8 cellular contexts compared by ENCODE assay signal in the genomic region with DNA sequence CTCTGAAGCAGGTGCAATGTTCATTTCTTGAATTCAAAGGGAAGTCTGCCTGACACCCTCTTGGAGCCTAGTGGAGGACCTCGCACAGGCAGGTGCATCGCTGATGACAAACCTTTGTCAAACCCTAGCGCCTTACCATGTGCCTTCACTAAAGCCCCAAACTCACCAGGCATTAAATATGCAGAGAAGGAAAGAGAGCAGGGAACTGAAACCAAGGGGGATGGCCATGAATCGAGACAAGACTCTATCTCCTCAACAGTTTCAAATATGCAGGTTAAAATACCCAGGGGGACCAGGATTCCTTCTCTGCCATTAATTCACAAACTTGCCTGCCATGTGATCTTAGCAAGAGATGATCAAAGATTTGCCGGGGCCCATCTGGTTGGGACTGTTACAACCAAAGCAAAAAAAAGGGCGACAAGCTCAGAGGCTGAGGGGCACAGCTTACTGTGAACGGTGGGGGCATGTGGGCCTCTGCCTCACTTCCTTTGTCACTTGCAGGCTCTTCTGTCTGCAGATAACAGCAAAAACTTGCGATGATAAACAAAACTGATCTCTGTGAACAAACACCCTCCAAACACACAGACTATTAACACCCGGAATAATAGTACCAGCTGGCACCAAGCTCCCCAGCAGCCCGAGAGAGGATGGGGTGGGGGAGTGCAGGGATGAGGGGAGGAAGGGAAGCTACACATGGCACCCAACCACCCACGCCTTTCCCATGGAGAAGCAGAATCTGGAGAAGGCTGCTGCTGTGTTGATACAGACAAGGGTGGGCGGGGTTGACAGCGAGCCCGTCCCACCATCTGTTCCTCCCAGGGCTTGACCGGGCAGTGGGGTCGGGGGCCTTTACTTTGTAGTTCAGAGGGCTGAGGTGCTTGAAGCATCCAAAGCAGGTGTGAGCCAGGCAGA. TPM values are rescaled to one million over a fixed set of nuclear protein-coding genes. Genes with fewer than 3 reads are reported as not detected.
DNase-seq lines count a peak whose midpoint lies in the region; ATAC-seq and TF ChIP-seq lines count a peak whose summit lies in the region.

No MANE protein-coding gene starts in this region.

- WGBS in sigmoid colon, 2 donors = 28 to 33% methylated on average over 16 of the region's 16 CpGs

- H3K4me1 ChIP-seq in uterus (peaks cover 0 to 4% of the 10 kb centered on the region in 2 donors), sigmoid colon (peaks cover 0 to 15% (median 13%) of the 10 kb centered on the region in 4 donors)

- peak; percentile 67 for ATAC-seq in HG02870 (IDR thresholded peaks at IDR 0.05; ENCODE audit: unreplicated experiment)

- peak in 4 of 6 experiments; percentile 8 to 44 (median 20) for DNase-seq in stimulated activated naive CD4-positive, alpha-beta T cell (lab: John Stamatoyannopoulos, UW)
- no peak for DNase-seq in stimulated activated naive CD4-positive, alpha-beta T cell treated with Interleukin-2 at 50 U/mL for 16 hours (lab: John Stamatoyannopoulos, UW)
- peak; percentile 17 for DNase-seq in NOMO-1 treated with dmso at 0.1 percent for 144 hours (lab: John Stamatoyannopoulos, UW; ENCODE audit: unreplicated experiment)
- peak; percentile 36 for DNase-seq in fibroblast of pulmonary artery (ENCODE audit: low read depth)
- DNase-seq in uterus = no peak
- no peak for DNase-seq in sigmoid colon
- DNase-seq in effector CD4-positive, alpha-beta T cell = no peak

- TF ChIP-seq POLR2A in uterus (IDR thresholded peaks at IDR 0.05) = no peak
- TF ChIP-seq POLR2A in sigmoid colon (IDR thresholded peaks at IDR 0.05) = no peak

- H3K36me3 ChIP-seq in uterus = no peaks in the 10 kb centered on the region
- peaks cover 0 to 83% (median 32%) of the 10 kb centered on the region in 4 donors for H3K36me3 ChIP-seq in sigmoid colon

- H3K4me3 ChIP-seq in fibroblast of pulmonary artery (replicated peaks; ENCODE audit: low read depth, low read length) = no peak overlapping the region
- no peak overlapping the region for H3K4me3 ChIP-seq in uterus
- H3K4me3 ChIP-seq in sigmoid colon = no peak overlapping the region

- TF ChIP-seq CTCF in fibroblast of pulmonary artery (IDR thresholded peaks at IDR 0.05; ENCODE audit: low read length, missing control alignments) (no peak), uterus (IDR thresholded peaks at IDR 0.05) (no peak), sigmoid colon (IDR thresholded peaks at IDR 0.05) (no peak)

- no peak for TF ChIP-seq EP300 in sigmoid colon (IDR thresholded peaks at IDR 0.05)

- H3K9me3 ChIP-seq in uterus (no peaks in the 10 kb centered on the region), sigmoid colon (no peaks in the 10 kb centered on the region)

- intact Hi-C loops in uterus (cut with DNase I; ENCODE audit: low total_unique reads) (loop anchor here (5.0 kb wide), 1 partner anchor 41 kb away; no protein-coding TSS in a partner anchor), sigmoid colon (cut with DNase I) (no loop called here)

- H3K27ac ChIP-seq in uterus = peak overlapping the region; percentile 32
- H3K27ac ChIP-seq in sigmoid colon = peak overlapping the region in 1 of 4 donors; percentile 3

- H3K27me3 ChIP-seq in uterus = no peaks in the 10 kb centered on the region
- no peaks in the 10 kb centered on the region for H3K27me3 ChIP-seq in sigmoid colon

RNA-seq across cellular contexts. Expression of gene TMEM63A, which starts 33.9 kb away (rescaled TPM):
- total RNA-seq in uterus (100 to 1,000 TPM in 1 of 4 donors, 10 to 100 TPM in 3; 11.2 to 125 (median 63.8) TPM), sigmoid colon (10 to 100 TPM; 25.3 to 94.4 (median 36.9) TPM)
- 100 to 1,000 TPM in 1 of 3 donors, 1 to 10 TPM in 2; 3.0 to 103 (median 5.5) TPM for polyA plus RNA-seq in sigmoid colon

RNA-seq across cellular contexts. Expression of gene EPHX1, which starts 38.4 kb away (rescaled TPM):
- total RNA-seq in uterus (100 to 1,000 TPM in 1 of 4 donors, 10 to 100 TPM in 3; 51.2 to 156 (median 55.3) TPM), sigmoid colon (10 to 100 TPM; 43.6 to 78.9 (median 67.7) TPM)
- polyA plus RNA-seq in sigmoid colon = 10 to 100 TPM in 2 of 3 donors, 1 to 10 TPM in 1; 6.9 to 26.6 (median 14.4) TPM

RNA-seq across cellular contexts. Expression of gene LEFTY1, which starts 40.6 kb away (rescaled TPM):
- 1 to 10 TPM in 2 of 4 donors, not detected in 2; 1.1 to 3.5 TPM for total RNA-seq in uterus
- total RNA-seq in sigmoid colon = not detected
- 100 to 1,000 TPM in 1 of 3 donors, 10 to 100 TPM in 2; 14.4 to 120 (median 46.2) TPM for polyA plus RNA-seq in sigmoid colon

Comparison
In these comparisons a context has a peak if more than half of its experiments do, and no peak if none do; other contexts are left out.
1. DNase-seq: peak in stimulated activated naive CD4-positive, alpha-beta T cell (4 of 6), NOMO-1 treated with dmso at 0.1 percent for 144 hours (single experiment) and fibroblast of pulmonary artery (single experiment); none in stimulated activated naive CD4-positive, alpha-beta T cell treated with Interleukin-2 at 50 U/mL for 16 hours (single experiment), uterus (0 of 2), sigmoid colon (single experiment) and effector CD4-positive, alpha-beta T cell (single experiment).